In the genomic region with DNA sequence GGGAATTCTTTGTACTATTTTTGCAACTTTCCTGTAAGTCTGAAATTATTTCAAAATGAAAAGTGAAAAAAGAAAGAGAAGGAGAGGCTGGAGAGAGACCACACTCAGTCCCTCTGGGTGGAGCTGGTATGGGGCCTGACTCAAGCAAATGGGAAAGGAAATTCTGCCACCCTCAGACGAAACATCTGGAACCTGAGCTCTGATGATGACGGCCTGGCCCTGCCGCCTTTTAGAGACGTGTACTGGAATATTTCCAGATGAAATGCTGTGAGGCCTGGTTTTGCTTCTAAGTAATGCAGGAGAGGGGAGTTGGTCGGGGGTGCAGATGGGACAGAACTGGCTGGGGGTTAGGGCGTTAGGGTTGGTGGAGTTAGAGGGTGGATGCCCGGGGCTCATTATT, we compare ENCODE assay signal across 1 cellular context.
TF ChIP-seq lines count a peak whose summit lies in the region.

No MANE protein-coding gene starts in this region.

TF ChIP-seq in GM23338, 12 proteins besides CTCF, POLR2A, EP300 and RAD21 (continued from another document):
- TF ChIP-seq, protein P1, sequence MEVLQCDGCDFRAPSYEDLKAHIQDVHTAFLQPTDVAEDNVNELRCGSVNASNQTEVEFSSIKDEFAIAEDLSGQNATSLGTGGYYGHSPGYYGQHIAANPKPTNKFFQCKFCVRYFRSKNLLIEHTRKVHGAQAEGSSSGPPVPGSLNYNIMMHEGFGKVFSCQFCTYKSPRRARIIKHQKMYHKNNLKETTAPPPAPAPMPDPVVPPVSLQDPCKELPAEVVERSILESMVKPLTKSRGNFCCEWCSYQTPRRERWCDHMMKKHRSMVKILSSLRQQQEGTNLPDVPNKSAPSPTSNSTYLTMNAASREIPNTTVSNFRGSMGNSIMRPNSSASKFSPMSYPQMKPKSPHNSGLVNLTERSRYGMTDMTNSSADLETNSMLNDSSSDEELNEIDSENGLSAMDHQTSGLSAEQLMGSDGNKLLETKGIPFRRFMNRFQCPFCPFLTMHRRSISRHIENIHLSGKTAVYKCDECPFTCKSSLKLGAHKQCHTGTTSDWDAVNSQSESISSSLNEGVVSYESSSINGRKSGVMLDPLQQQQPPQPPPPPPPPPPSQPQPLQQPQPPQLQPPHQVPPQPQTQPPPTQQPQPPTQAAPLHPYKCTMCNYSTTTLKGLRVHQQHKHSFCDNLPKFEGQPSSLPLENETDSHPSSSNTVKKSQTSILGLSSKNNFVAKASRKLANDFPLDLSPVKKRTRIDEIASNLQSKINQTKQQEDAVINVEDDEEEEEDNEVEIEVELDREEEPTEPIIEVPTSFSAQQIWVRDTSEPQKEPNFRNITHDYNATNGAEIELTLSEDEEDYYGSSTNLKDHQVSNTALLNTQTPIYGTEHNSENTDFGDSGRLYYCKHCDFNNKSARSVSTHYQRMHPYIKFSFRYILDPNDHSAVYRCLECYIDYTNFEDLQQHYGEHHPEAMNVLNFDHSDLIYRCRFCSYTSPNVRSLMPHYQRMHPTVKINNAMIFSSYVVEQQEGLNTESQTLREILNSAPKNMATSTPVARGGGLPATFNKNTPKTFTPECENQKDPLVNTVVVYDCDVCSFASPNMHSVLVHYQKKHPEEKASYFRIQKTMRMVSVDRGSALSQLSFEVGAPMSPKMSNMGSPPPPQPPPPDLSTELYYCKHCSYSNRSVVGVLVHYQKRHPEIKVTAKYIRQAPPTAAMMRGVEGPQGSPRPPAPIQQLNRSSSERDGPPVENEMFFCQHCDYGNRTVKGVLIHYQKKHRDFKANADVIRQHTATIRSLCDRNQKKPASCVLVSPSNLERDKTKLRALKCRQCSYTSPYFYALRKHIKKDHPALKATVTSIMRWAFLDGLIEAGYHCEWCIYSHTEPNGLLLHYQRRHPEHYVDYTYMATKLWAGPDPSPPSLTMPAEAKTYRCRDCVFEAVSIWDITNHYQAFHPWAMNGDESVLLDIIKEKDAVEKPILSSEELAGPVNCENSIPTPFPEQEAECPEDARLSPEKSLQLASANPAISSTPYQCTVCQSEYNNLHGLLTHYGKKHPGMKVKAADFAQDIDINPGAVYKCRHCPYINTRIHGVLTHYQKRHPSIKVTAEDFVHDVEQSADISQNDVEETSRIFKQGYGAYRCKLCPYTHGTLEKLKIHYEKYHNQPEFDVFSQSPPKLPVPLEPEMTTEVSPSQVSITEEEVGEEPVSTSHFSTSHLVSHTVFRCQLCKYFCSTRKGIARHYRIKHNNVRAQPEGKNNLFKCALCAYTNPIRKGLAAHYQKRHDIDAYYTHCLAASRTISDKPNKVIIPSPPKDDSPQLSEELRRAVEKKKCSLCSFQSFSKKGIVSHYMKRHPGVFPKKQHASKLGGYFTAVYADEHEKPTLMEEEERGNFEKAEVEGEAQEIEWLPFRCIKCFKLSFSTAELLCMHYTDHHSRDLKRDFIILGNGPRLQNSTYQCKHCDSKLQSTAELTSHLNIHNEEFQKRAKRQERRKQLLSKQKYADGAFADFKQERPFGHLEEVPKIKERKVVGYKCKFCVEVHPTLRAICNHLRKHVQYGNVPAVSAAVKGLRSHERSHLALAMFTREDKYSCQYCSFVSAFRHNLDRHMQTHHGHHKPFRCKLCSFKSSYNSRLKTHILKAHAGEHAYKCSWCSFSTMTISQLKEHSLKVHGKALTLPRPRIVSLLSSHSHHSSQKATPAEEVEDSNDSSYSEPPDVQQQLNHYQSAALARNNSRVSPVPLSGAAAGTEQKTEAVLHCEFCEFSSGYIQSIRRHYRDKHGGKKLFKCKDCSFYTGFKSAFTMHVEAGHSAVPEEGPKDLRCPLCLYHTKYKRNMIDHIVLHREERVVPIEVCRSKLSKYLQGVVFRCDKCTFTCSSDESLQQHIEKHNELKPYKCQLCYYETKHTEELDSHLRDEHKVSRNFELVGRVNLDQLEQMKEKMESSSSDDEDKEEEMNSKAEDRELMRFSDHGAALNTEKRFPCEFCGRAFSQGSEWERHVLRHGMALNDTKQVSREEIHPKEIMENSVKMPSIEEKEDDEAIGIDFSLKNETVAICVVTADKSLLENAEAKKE (CRISPR knock-in tag; IDR thresholded peaks at IDR 0.05) = no peak
